ENCODE assay signal across 8 cellular contexts in genomic region chr17:68511671-68512246, GRCh38. TPM values are rescaled to one million over a fixed set of nuclear protein-coding genes. Genes with fewer than 3 reads are reported as not detected.
DNase-seq lines count a peak whose midpoint lies in the region; ATAC-seq lines count a peak whose summit lies in the region.

No MANE protein-coding gene starts in this region.

- peak overlapping the region; percentile 98 for H3K4me3 Mint-ChIP-seq in activated CD4-positive, alpha-beta memory T cell treated with anti-CD3 and anti-CD28 coated beads for 36 hours
- peak overlapping the region; percentile 90 to 98 for H3K4me3 Mint-ChIP-seq in effector memory CD8-positive, alpha-beta T cell

- CTCF ChIA-PET in activated CD4-positive, alpha-beta memory T cell treated with anti-CD3 and anti-CD28 coated beads for 36 hours (lab: Charles Lee), result interaction anchor here (1.4 kb wide), 1 partner anchor 14 kb away, joined by 4 read pairs; no protein-coding TSS in a partner anchor

- H3K27me3 Mint-ChIP-seq in activated CD4-positive, alpha-beta memory T cell treated with anti-CD3 and anti-CD28 coated beads for 36 hours, result no peaks in the 10 kb centered on the region
- H3K27me3 Mint-ChIP-seq in effector memory CD8-positive, alpha-beta T cell, result no peaks in the 10 kb centered on the region

- intact Hi-C loops in activated CD4-positive, alpha-beta memory T cell treated with anti-CD3 and anti-CD28 coated beads for 36 hours (cut with micrococcal nuclease), result loop anchor here (2.0 to 5.0 kb wide), 4 partner anchors 25 to 816 kb away; partner anchors contain the start of genes ABCA5 and AMZ2

- peak; percentile 77 for DNase-seq in AG20443 (ENCODE audit: low spot score)
- DNase-seq in NCI-H446 (lab: John Stamatoyannopoulos, UW), result peak; percentile 47 to 80
- peak; percentile 70 for DNase-seq in activated CD4-positive, alpha-beta memory T cell treated with anti-CD3 and anti-CD28 coated beads for 36 hours
- peak in 2 of 3 experiments; percentile 67 to 71 for DNase-seq in effector memory CD8-positive, alpha-beta T cell
- peak; percentile 92 for DNase-seq in mesenteric fat pad (ENCODE audit: low spot score)
- peak; percentile 51 to 53 for DNase-seq in stimulated activated CD8-positive, alpha-beta memory T cell treated with anti-CD3 and anti-CD28 coated beads, Interleukin-15, amount 100 ng/mL, for 48 hours (ENCODE audit: low read depth in 2 of 2)

- POLR2A ChIA-PET in activated CD4-positive, alpha-beta memory T cell treated with anti-CD3 and anti-CD28 coated beads for 36 hours (lab: Charles Lee), result interaction anchor here (0.6 to 1.6 kb wide), 5 partner anchors 10 to 476 kb away, joined by 3 to 4 read pairs (median 3); partner anchors contain the start of genes KPNA2 and SLC16A6

- H3K36me3 Mint-ChIP-seq in activated CD4-positive, alpha-beta memory T cell treated with anti-CD3 and anti-CD28 coated beads for 36 hours, result peaks cover 23% of the 10 kb centered on the region
- H3K36me3 Mint-ChIP-seq in effector memory CD8-positive, alpha-beta T cell (ENCODE audit: insufficient read depth), result peaks cover 37% of the 10 kb centered on the region

- H3K4me1 Mint-ChIP-seq in activated CD4-positive, alpha-beta memory T cell treated with anti-CD3 and anti-CD28 coated beads for 36 hours (ENCODE audit: low read depth), result peaks cover 47% of the 10 kb centered on the region
- H3K4me1 Mint-ChIP-seq in effector memory CD8-positive, alpha-beta T cell (ENCODE audit: low read depth in 2 of 2), result peaks cover 36 to 49% of the 10 kb centered on the region in 2 donors

- peak overlapping the region; percentile 98 for H3K27ac Mint-ChIP-seq in activated CD4-positive, alpha-beta memory T cell treated with anti-CD3 and anti-CD28 coated beads for 36 hours
- H3K27ac Mint-ChIP-seq in effector memory CD8-positive, alpha-beta T cell, result peak overlapping the region; percentile 99 to 100

- no peaks in the 10 kb centered on the region for H3K9me3 Mint-ChIP-seq in activated CD4-positive, alpha-beta memory T cell treated with anti-CD3 and anti-CD28 coated beads for 36 hours
- H3K9me3 Mint-ChIP-seq in effector memory CD8-positive, alpha-beta T cell, result no peaks in the 10 kb centered on the region

- ATAC-seq in GM18868 (IDR thresholded peaks at IDR 0.05; ENCODE audit: unreplicated experiment), result peak; percentile 53
- peak; percentile 39 for ATAC-seq in HG03103 (IDR thresholded peaks at IDR 0.05; ENCODE audit: low read depth, unreplicated experiment)
- ATAC-seq in effector memory CD8-positive, alpha-beta T cell (replicated peaks), result peak; percentile 47

RNA-seq across cellular contexts. Expression of gene PRKAR1A, which starts 0.5 kb away (rescaled TPM):
- 100 to 1,000 TPM; 221 to 229 TPM for total RNA-seq in activated CD4-positive, alpha-beta memory T cell treated with anti-CD3 and anti-CD28 coated beads for 36 hours
- total RNA-seq in mesenteric fat pad, result 470 TPM

RNA-seq across cellular contexts. Expression of gene WIPI1, which starts 54.5 kb away (rescaled TPM):
- 10 to 100 TPM; 27.3 to 27.5 TPM for total RNA-seq in activated CD4-positive, alpha-beta memory T cell treated with anti-CD3 and anti-CD28 coated beads for 36 hours
- total RNA-seq in mesenteric fat pad, result 124 TPM

Comparison
In these comparisons a context has a peak if more than half of its experiments do, and no peak if none do; other contexts are left out.
1. Peak in every context shown above with its lines: DNase-seq and ATAC-seq.